In genomic region chr14:93727917-93728650, GRCh38 we compare ENCODE assay signal across 21 cellular contexts.
DNase-seq lines count a peak whose midpoint lies in the region; ATAC-seq, FAIRE-seq and TF ChIP-seq lines count a peak whose summit lies in the region.
"Had no signal": no experiment of that assay in that cellular context is flagged by ENCODE, and none has a peak within 500 bp of the region (broad histone marks: within the 10 kb centered on the region; RNA-seq: fewer than 3 reads in every experiment).

No MANE protein-coding gene starts in this region.

- intact Hi-C loops in upper lobe of right lung (cut with DNase I): no loop called here

- no peaks in the 10 kb centered on the region for H3K79me2 ChIP-seq in osteoblast (ENCODE audit: insufficient read depth, low read length)

- H2AFZ ChIP-seq in osteoblast (ENCODE audit: low read length): no peak overlapping the region

- H3K9me3 ChIP-seq in BLaER1 (no peaks in the 10 kb centered on the region), osteoblast (ENCODE audit: low read depth, low read length) (no peaks in the 10 kb centered on the region), upper lobe of right lung (no peaks in the 10 kb centered on the region)
- H3K9me3 ChIP-seq: A549, Caco-2 had no signal

- H3K4me3 ChIP-seq in BLaER1 (no peak overlapping the region), osteoblast (ENCODE audit: insufficient read depth, low read length) (no peak overlapping the region), upper lobe of right lung (no peak overlapping the region)
- H3K4me3 ChIP-seq: A549 had no signal

- H3K4me3 Mint-ChIP-seq in activated naive CD8-positive, alpha-beta T cell treated with anti-CD3 and anti-CD28 coated beads for 36 hours: no peak overlapping the region
- H3K4me3 Mint-ChIP-seq: B cell; CD4-positive, alpha-beta T cell; CD8-positive, alpha-beta T cell had no signal

- no peak overlapping the region for H3K27ac Mint-ChIP-seq in activated naive CD8-positive, alpha-beta T cell treated with anti-CD3 and anti-CD28 coated beads for 36 hours
- H3K27ac Mint-ChIP-seq: B cell; CD4-positive, alpha-beta T cell; CD8-positive, alpha-beta T cell had no signal

- no peak overlapping the region for H3K27ac ChIP-seq in BLaER1
- no peak overlapping the region for H3K27ac ChIP-seq in osteoblast (ENCODE audit: low read depth, low read length)
- no peak overlapping the region for H3K27ac ChIP-seq in upper lobe of right lung
- H3K27ac ChIP-seq: 22Rv1, A549, C4-2B had no signal

- no peak for ATAC-seq in upper lobe of right lung
- ATAC-seq: CD8-positive, alpha-beta T cell had no signal

- no peaks in the 10 kb centered on the region for H3K27me3 Mint-ChIP-seq in activated naive CD8-positive, alpha-beta T cell treated with anti-CD3 and anti-CD28 coated beads for 36 hours
- H3K27me3 Mint-ChIP-seq: CD4-positive, alpha-beta T cell had no signal

- FAIRE-seq in RCC 7860 (lab: Jason Lieb, UNC): no peak
- FAIRE-seq: A549, D721Med, G401.6, GM12891, GM19239 had no signal

- H3K36me3 Mint-ChIP-seq in activated naive CD8-positive, alpha-beta T cell treated with anti-CD3 and anti-CD28 coated beads for 36 hours: no peaks in the 10 kb centered on the region
- H3K36me3 Mint-ChIP-seq: CD8-positive, alpha-beta T cell had no signal

- peaks cover 22% of the 10 kb centered on the region for H3K4me1 ChIP-seq in BLaER1
- H3K4me1 ChIP-seq in osteoblast (ENCODE audit: insufficient read depth, low read length): no peaks in the 10 kb centered on the region
- no peaks in the 10 kb centered on the region for H3K4me1 ChIP-seq in upper lobe of right lung
- H3K4me1 ChIP-seq: A549, Caco-2 had no signal

- H3K4me1 Mint-ChIP-seq in activated naive CD8-positive, alpha-beta T cell treated with anti-CD3 and anti-CD28 coated beads for 36 hours: no peaks in the 10 kb centered on the region
- H3K4me1 Mint-ChIP-seq: B cell had no signal

- no peak for TF ChIP-seq CTCF in osteoblast (IDR thresholded peaks at IDR 0.05; ENCODE audit: extremely low read depth, low read depth, low read length)
- TF ChIP-seq CTCF in upper lobe of right lung (IDR thresholded peaks at IDR 0.05): no peak

- H3K4me2 ChIP-seq in BLaER1 (peak overlapping the region; percentile 90; the same call in 1 of the 2 replicates), osteoblast (ENCODE audit: insufficient read depth, low read length) (no peak overlapping the region)
- H3K4me2 ChIP-seq: A549 had no signal

- DNase-seq in osteoblast (ENCODE audit: insufficient read length, low spot score, missing footprints) (peak; percentile 48), upper lobe of right lung (peak; percentile 50), RCC 7860 (ENCODE audit: low spot score) (no peak), cerebellar nuclear complex (lab: John Stamatoyannopoulos, UW) (no peak)
- DNase-seq in activated naive CD8-positive, alpha-beta T cell treated with anti-CD3 and anti-CD28 coated beads for 36 hours: no peak
- DNase-seq: AML-193; Caco-2; Calu3; CD4-positive, alpha-beta T cell; CD8-positive, alpha-beta T cell; DMS79 treated with DMSO at 0.1 percent for 48 hours; GF-D8 had no signal

- no peaks in the 10 kb centered on the region for H3K27me3 ChIP-seq in BLaER1
- no peaks in the 10 kb centered on the region for H3K27me3 ChIP-seq in osteoblast (ENCODE audit: insufficient read depth, low read length)
- H3K27me3 ChIP-seq in upper lobe of right lung: no peaks in the 10 kb centered on the region

- H3K9ac ChIP-seq in BLaER1: no peak overlapping the region

- H4K20me1 ChIP-seq in BLaER1 (no peaks in the 10 kb centered on the region), osteoblast (ENCODE audit: insufficient read depth, low read length) (no peaks in the 10 kb centered on the region)

- H3K36me3 ChIP-seq in BLaER1 (no peaks in the 10 kb centered on the region), osteoblast (ENCODE audit: insufficient read depth, low read length) (no peaks in the 10 kb centered on the region), upper lobe of right lung (no peaks in the 10 kb centered on the region)

- no peaks in the 10 kb centered on the region for H3K9me3 Mint-ChIP-seq in activated naive CD8-positive, alpha-beta T cell treated with anti-CD3 and anti-CD28 coated beads for 36 hours
- H3K9me3 Mint-ChIP-seq: CD4-positive, alpha-beta T cell; CD8-positive, alpha-beta T cell had no signal

Comparison
In these comparisons a context has a peak if more than half of its experiments do, and no peak if none do; other contexts are left out.
1. DNase-seq: peak in osteoblast (single experiment) and upper lobe of right lung (single experiment); none in activated naive CD8-positive, alpha-beta T cell treated with anti-CD3 and anti-CD28 coated beads for 36 hours (single experiment), RCC 7860 (single experiment) and cerebellar nuclear complex (0 of 2).